In genomic region chr10:120969219-120969645, GRCh38 we compare ENCODE assay signal across 14 cellular contexts.
DNase-seq lines count a peak whose midpoint lies in the region; ATAC-seq and TF ChIP-seq lines count a peak whose summit lies in the region.
"Had no signal": no experiment of that assay in that cellular context is flagged by ENCODE, and none has a peak within 500 bp of the region (broad histone marks: within the 10 kb centered on the region; RNA-seq: fewer than 3 reads in every experiment).

No MANE protein-coding gene starts in this region.

- H3K4me3 Mint-ChIP-seq in activated T-helper 1 cell treated with anti-CD3 and anti-CD28 coated beads, Interleukin-12 subunit alpha, Interleukin-12 subunit beta, Interleukin-2, Interleukin-4 antibody, amounts not matched to agents 30 ng/mL and 10 ng/mL and 1 ng/mL, durations not matched to agents 14 hours and 24 hours and 36 hours, result no peak overlapping the region

- H3K27ac ChIP-seq in SJCRH30, result no peak overlapping the region

- DNase-seq in AG10803 (ENCODE audit: low read depth), result peak; percentile 9
- DNase-seq in activated T-helper 1 cell treated with anti-CD3 and anti-CD28 coated beads, Interleukin-12 subunit alpha, Interleukin-12 subunit beta, Interleukin-2, Interleukin-4 antibody, amounts not matched to agents 30 ng/mL and 10 ng/mL and 1 ng/mL, durations not matched to agents 14 hours and 24 hours and 36 hours (ENCODE audit: low spot score), result no peak
- DNase-seq in D341Med (ENCODE audit: low spot score), result no peak
- DNase-seq in SJCRH30, result no peak
- DNase-seq in left lobe of liver (ENCODE audit: low spot score), result no peak
- DNase-seq in GM10266 (ENCODE audit: extremely low spot score), result no peak
- DNase-seq: ACHN; activated T-cell treated with anti-CD3 and anti-CD28 coated beads, Interleukin-2, amount 50 U/mL, for 1 hour; cerebellar nuclear complex; mesendoderm; NCI-H774; right cardiac atrium had no signal

- ATAC-seq in GM21515 (IDR thresholded peaks at IDR 0.05; ENCODE audit: unreplicated experiment) (peak; percentile 71), HG03469 (IDR thresholded peaks at IDR 0.05; ENCODE audit: unreplicated experiment) (peak; percentile 89), left lobe of liver (no peak)
- ATAC-seq: right cardiac atrium had no signal

- H3K9me3 Mint-ChIP-seq in activated T-helper 1 cell treated with anti-CD3 and anti-CD28 coated beads, Interleukin-12 subunit alpha, Interleukin-12 subunit beta, Interleukin-2, Interleukin-4 antibody, amounts not matched to agents 30 ng/mL and 10 ng/mL and 1 ng/mL, durations not matched to agents 14 hours and 24 hours and 36 hours, result no peaks in the 10 kb centered on the region

- no peaks in the 10 kb centered on the region for H3K36me3 Mint-ChIP-seq in activated T-helper 1 cell treated with anti-CD3 and anti-CD28 coated beads, Interleukin-12 subunit alpha, Interleukin-12 subunit beta, Interleukin-2, Interleukin-4 antibody, amounts not matched to agents 30 ng/mL and 10 ng/mL and 1 ng/mL, durations not matched to agents 14 hours and 24 hours and 36 hours (ENCODE audit: low read depth)

- no peaks in the 10 kb centered on the region for H3K4me1 Mint-ChIP-seq in activated T-helper 1 cell treated with anti-CD3 and anti-CD28 coated beads, Interleukin-12 subunit alpha, Interleukin-12 subunit beta, Interleukin-2, Interleukin-4 antibody, amounts not matched to agents 30 ng/mL and 10 ng/mL and 1 ng/mL, durations not matched to agents 14 hours and 24 hours and 36 hours (ENCODE audit: low read depth)

- peaks cover 5% of the 10 kb centered on the region for H3K9me3 ChIP-seq in SJCRH30 (replicated peaks)

- H3K36me3 ChIP-seq in SJCRH30, result no peaks in the 10 kb centered on the region

- no peaks in the 10 kb centered on the region for H3K27me3 ChIP-seq in SJCRH30

- H3K27me3 Mint-ChIP-seq in activated T-helper 1 cell treated with anti-CD3 and anti-CD28 coated beads, Interleukin-12 subunit alpha, Interleukin-12 subunit beta, Interleukin-2, Interleukin-4 antibody, amounts not matched to agents 30 ng/mL and 10 ng/mL and 1 ng/mL, durations not matched to agents 14 hours and 24 hours and 36 hours (ENCODE audit: insufficient read depth), result no peaks in the 10 kb centered on the region

- peak overlapping the region; percentile 26 for H3K27ac Mint-ChIP-seq in activated T-helper 1 cell treated with anti-CD3 and anti-CD28 coated beads, Interleukin-12 subunit alpha, Interleukin-12 subunit beta, Interleukin-2, Interleukin-4 antibody, amounts not matched to agents 30 ng/mL and 10 ng/mL and 1 ng/mL, durations not matched to agents 14 hours and 24 hours and 36 hours

- peaks cover 36% of the 10 kb centered on the region for H3K4me1 ChIP-seq in SJCRH30

- TF ChIP-seq CTCF in AG10803 (conservative IDR thresholded peaks at IDR 0.05; ENCODE audit: low read length) (no peak), GM10266 (IDR thresholded peaks at IDR 0.05; ENCODE audit: control insufficient read depth, insufficient read depth, low read depth, missing control alignments) (no peak)

- intact Hi-C loops in activated T-helper 1 cell treated with anti-CD3 and anti-CD28 coated beads, Interleukin-12 subunit alpha, Interleukin-12 subunit beta, Interleukin-2, Interleukin-4 antibody, amounts not matched to agents 30 ng/mL and 10 ng/mL and 1 ng/mL, durations not matched to agents 14 hours and 24 hours and 36 hours (cut with micrococcal nuclease), result no loop called here

- H3K4me3 ChIP-seq in AG10803 (ENCODE audit: low read length) (no peak overlapping the region), SJCRH30 (no peak overlapping the region)
